23 cellular contexts compared by ENCODE assay signal in genomic region chr1:115524211-115524610, GRCh38.
"Had no signal": no experiment of that assay in that cellular context is flagged by ENCODE, and none has a peak within 500 bp of the region (broad histone marks: within the 10 kb centered on the region; RNA-seq: fewer than 3 reads in every experiment).

No MANE protein-coding gene starts in this region.

- H3K4me3 ChIP-seq: colonic mucosa, heart right ventricle, lower lobe of right lung, spleen, testis, upper lobe of left lung had no signal

- H3K9me3 ChIP-seq: colonic mucosa, heart right ventricle, lower lobe of right lung, spleen, testis, upper lobe of left lung had no signal

- DNase-seq: activated CD4-positive, alpha-beta memory T cell treated with anti-CD3 and anti-CD28 coated beads for 36 hours; activated CD4-positive, alpha-beta T cell treated with anti-CD3 and anti-CD28 coated beads for 4 hours; activated naive CD4-positive, alpha-beta T cell treated with anti-CD3 and anti-CD28 coated beads for 36 hours; activated T-cell treated with anti-CD3 and anti-CD28 coated beads, Interleukin-2, amount 50 U/mL, for 1 hour; anterior cingulate cortex; colonic mucosa; endodermal cell; heart right ventricle; kidney glomerular epithelial cell; lower lobe of right lung; nephron progenitor cell; nucleus accumbens; posterior cingulate gyrus; retina; spleen; stimulated activated CD4-positive, alpha-beta T cell treated with anti-CD3 and anti-CD28 coated beads, Interleukin-4, amount 100 ng/mL, for 4 hours; SW 1271; T-helper 2 cell; testis; upper lobe of left lung had no signal

- H3K27me3 ChIP-seq: colonic mucosa, heart right ventricle, spleen, testis, upper lobe of left lung had no signal

- H3K4me3 Mint-ChIP-seq: activated CD4-positive, alpha-beta memory T cell treated with anti-CD3 and anti-CD28 coated beads for 36 hours; activated naive CD4-positive, alpha-beta T cell treated with anti-CD3 and anti-CD28 coated beads for 36 hours; brain; central memory CD8-positive, alpha-beta T cell; endodermal cell; nephron progenitor cell; stimulated activated memory B cell treated with anti-CD40 and anti-IgM and Interleukin-4, amounts not matched to agents 10 μg/mL and 1 μg/mL and 100 μg/mL, for 72 hours had no signal

- ATAC-seq: heart right ventricle, lower lobe of right lung had no signal

- H3K27ac Mint-ChIP-seq: activated CD4-positive, alpha-beta memory T cell treated with anti-CD3 and anti-CD28 coated beads for 36 hours; activated naive CD4-positive, alpha-beta T cell treated with anti-CD3 and anti-CD28 coated beads for 36 hours; endodermal cell; nephron progenitor cell; stimulated activated memory B cell treated with anti-CD40 and anti-IgM and Interleukin-4, amounts not matched to agents 10 μg/mL and 1 μg/mL and 100 μg/mL, for 72 hours had no signal

- H3K36me3 Mint-ChIP-seq: activated CD4-positive, alpha-beta memory T cell treated with anti-CD3 and anti-CD28 coated beads for 36 hours; brain; stimulated activated memory B cell treated with anti-CD40 and anti-IgM and Interleukin-4, amounts not matched to agents 10 μg/mL and 1 μg/mL and 100 μg/mL, for 72 hours had no signal

- H3K4me1 Mint-ChIP-seq: central memory CD8-positive, alpha-beta T cell; stimulated activated memory B cell treated with anti-CD40 and anti-IgM and Interleukin-4, amounts not matched to agents 10 μg/mL and 1 μg/mL and 100 μg/mL, for 72 hours had no signal

- H3K4me1 ChIP-seq: colonic mucosa, heart right ventricle, lower lobe of right lung, testis, upper lobe of left lung had no signal

- H3K9me3 Mint-ChIP-seq: activated CD4-positive, alpha-beta memory T cell treated with anti-CD3 and anti-CD28 coated beads for 36 hours; activated naive CD4-positive, alpha-beta T cell treated with anti-CD3 and anti-CD28 coated beads for 36 hours; central memory CD8-positive, alpha-beta T cell had no signal

- H3K36me3 ChIP-seq: colonic mucosa, heart right ventricle, lower lobe of right lung, spleen, upper lobe of left lung had no signal

- H3K27ac ChIP-seq: colonic mucosa, heart right ventricle, lower lobe of right lung, spleen, testis, upper lobe of left lung had no signal
